In genomic region chr1:207546677-207547357, GRCh38 we compare ENCODE assay signal across 2 cellular contexts. TPM values are rescaled to one million over a fixed set of nuclear protein-coding genes. Genes with fewer than 3 reads are reported as not detected.
"Had no signal": no experiment of that assay in that cellular context is flagged by ENCODE, and none has a peak within 500 bp of the region (broad histone marks: within the 10 kb centered on the region; RNA-seq: fewer than 3 reads in every experiment).

No MANE protein-coding gene starts in this region.

RNA-seq across cellular contexts. Expression of gene CR1, which starts 50.9 kb away (rescaled TPM):
- total RNA-seq: dermis blood vessel endothelial cell, neural crest cell had no signal
